ENCODE assay signal across 20 cellular contexts in genomic region chr12:92032965-92033364, GRCh38.
DNase-seq lines count a peak whose midpoint lies in the region; ATAC-seq and TF ChIP-seq lines count a peak whose summit lies in the region.
"Had no signal": no experiment of that assay in that cellular context is flagged by ENCODE, and none has a peak within 500 bp of the region (broad histone marks: within the 10 kb centered on the region; RNA-seq: fewer than 3 reads in every experiment).

No MANE protein-coding gene starts in this region.

- H3K9me3 ChIP-seq in esophagus squamous epithelium, result no peaks in the 10 kb centered on the region
- no peaks in the 10 kb centered on the region for H3K9me3 ChIP-seq in stomach
- no peaks in the 10 kb centered on the region for H3K9me3 ChIP-seq in MG63
- H3K9me3 ChIP-seq: neutrophil, right lobe of liver, thyroid gland had no signal

- H3K27me3 Mint-ChIP-seq in activated CD4-positive, alpha-beta T cell treated with anti-CD3 and anti-CD28 coated beads, Interleukin-2, amount 10 ng/mL, durations not matched to agents 7 days and 5 days, result no peaks in the 10 kb centered on the region
- H3K27me3 Mint-ChIP-seq in T-cell, result no peaks in the 10 kb centered on the region

- H3K4me1 Mint-ChIP-seq in activated CD4-positive, alpha-beta T cell treated with anti-CD3 and anti-CD28 coated beads, Interleukin-2, amount 10 ng/mL, durations not matched to agents 7 days and 5 days, result peaks cover 84% of the 10 kb centered on the region
- H3K4me1 Mint-ChIP-seq in T-cell, result peaks cover 93 to 95% (median 95%) of the 10 kb centered on the region in 3 donors

- no peak for DNase-seq in activated CD4-positive, alpha-beta T cell treated with anti-CD3 and anti-CD28 coated beads, Interleukin-2, amount 10 ng/mL, durations not matched to agents 7 days and 5 days
- DNase-seq in activated CD4-positive, alpha-beta T cell treated with anti-CD3 and anti-CD28 coated beads, Interleukin-2, amount 50 U/mL, for 4 hours, result no peak
- DNase-seq in T-cell (no peak), esophagus squamous epithelium (lab: John Stamatoyannopoulos, UW) (no peak), stomach (no peak), MG63 (no peak), NCI-H1092 (lab: John Stamatoyannopoulos, UW) (no peak), HCEC 1CT (no peak)
- DNase-seq: anterior cingulate cortex, COR-L47, GF-D8, glutamatergic neuron, H9, MV-4-11, NCI-H2107, NCI-H748 treated with DMSO at 0.1 percent for 48 hours, right lobe of liver, thyroid gland had no signal

- H3K4me3 Mint-ChIP-seq in activated CD4-positive, alpha-beta T cell treated with anti-CD3 and anti-CD28 coated beads, Interleukin-2, amount 10 ng/mL, durations not matched to agents 7 days and 5 days, result no peak overlapping the region
- H3K4me3 Mint-ChIP-seq in T-cell, result peak overlapping the region in 1 of 3 donors; percentile 71
- H3K4me3 Mint-ChIP-seq: H9 had no signal

- H3K4me1 ChIP-seq in esophagus squamous epithelium (peaks cover 10 to 84% (median 35%) of the 10 kb centered on the region in 3 donors), stomach (peaks cover 10 to 83% (median 61%) of the 10 kb centered on the region in 4 donors)

- H3K9me3 Mint-ChIP-seq in activated CD4-positive, alpha-beta T cell treated with anti-CD3 and anti-CD28 coated beads, Interleukin-2, amount 10 ng/mL, durations not matched to agents 7 days and 5 days, result peaks cover 9% of the 10 kb centered on the region
- H3K9me3 Mint-ChIP-seq in T-cell, result peaks cover 0 to 10% (median 5%) of the 10 kb centered on the region in 3 donors
- H3K9me3 Mint-ChIP-seq: H9 had no signal

- TF ChIP-seq EP300 in stomach (IDR thresholded peaks at IDR 0.05), result no peak

- no peak for ATAC-seq in T-cell (replicated peaks in 1 of 4)
- ATAC-seq: right lobe of liver had no signal

- TF ChIP-seq POLR2A in esophagus squamous epithelium (IDR thresholded peaks at IDR 0.05) (no peak), stomach (IDR thresholded peaks at IDR 0.05) (no peak)

- peaks cover 26% of the 10 kb centered on the region for H3K36me3 Mint-ChIP-seq in activated CD4-positive, alpha-beta T cell treated with anti-CD3 and anti-CD28 coated beads, Interleukin-2, amount 10 ng/mL, durations not matched to agents 7 days and 5 days (ENCODE audit: low read depth)
- peaks cover 5% of the 10 kb centered on the region for H3K36me3 Mint-ChIP-seq in T-cell

- peak overlapping the region; percentile 14 to 77 (median 71) for H3K27ac ChIP-seq in esophagus squamous epithelium
- H3K27ac ChIP-seq in stomach, result peak overlapping the region; percentile 18 to 86 (median 77)
- H3K27ac ChIP-seq: epithelial cell of prostate, neutrophil, right lobe of liver, thyroid gland had no signal

- H3K36me3 ChIP-seq in esophagus squamous epithelium, result no peaks in the 10 kb centered on the region
- no peaks in the 10 kb centered on the region for H3K36me3 ChIP-seq in stomach
- H3K36me3 ChIP-seq in MG63, result no peaks in the 10 kb centered on the region
- H3K36me3 ChIP-seq: neutrophil, right lobe of liver, thyroid gland had no signal

- whole genome bisulfite sequencing in esophagus squamous epithelium, 2 donors, result 63 to 73% methylated on average over 2 to 3 of the region's 3 CpGs
- WGBS in stomach, 5 donors, result 29 to 66% (median 56%) methylated on average over 3 of the region's 3 CpGs

- no peaks in the 10 kb centered on the region for H3K27me3 ChIP-seq in esophagus squamous epithelium
- H3K27me3 ChIP-seq in stomach, result no peaks in the 10 kb centered on the region
- no peaks in the 10 kb centered on the region for H3K27me3 ChIP-seq in MG63
- H3K27me3 ChIP-seq: neutrophil, right lobe of liver, thyroid gland had no signal

- CTCF ChIA-PET in activated CD4-positive, alpha-beta T cell treated with anti-CD3 and anti-CD28 coated beads, Interleukin-2, amount 10 ng/mL, durations not matched to agents 7 days and 5 days (lab: Charles Lee), result interaction anchor here (4.7 kb wide), 1 partner anchor 9 kb away, joined by 25 read pairs; no protein-coding TSS in a partner anchor
- CTCF ChIA-PET in T-cell (lab: Charles Lee), result interaction anchor here in 1 of 2 donors (0.5 kb wide), 1 partner anchor 22 kb away, joined by 3 read pairs; no protein-coding TSS in a partner anchor

- H3K4me3 ChIP-seq in esophagus squamous epithelium (no peak overlapping the region), stomach (no peak overlapping the region), MG63 (no peak overlapping the region)
- H3K4me3 ChIP-seq: right lobe of liver, thyroid gland had no signal

- intact Hi-C loops in esophagus squamous epithelium (cut with DNase I), result no loop called here
- intact Hi-C loops in stomach (cut with DNase I; ENCODE audit: low total_unique reads), result no loop called here

- POLR2A ChIA-PET in activated CD4-positive, alpha-beta T cell treated with anti-CD3 and anti-CD28 coated beads, Interleukin-2, amount 10 ng/mL, durations not matched to agents 7 days and 5 days (lab: Charles Lee), result no interaction called here
- POLR2A ChIA-PET in T-cell (lab: Charles Lee), result interaction anchor here in 1 of 2 donors (4.3 kb wide), 1 partner anchor 112 kb away, joined by 53 read pairs; the partner anchor contains the start of gene BTG1

- peak overlapping the region; percentile 54 for H3K27ac Mint-ChIP-seq in activated CD4-positive, alpha-beta T cell treated with anti-CD3 and anti-CD28 coated beads, Interleukin-2, amount 10 ng/mL, durations not matched to agents 7 days and 5 days
- peak overlapping the region; percentile 91 to 97 for H3K27ac Mint-ChIP-seq in T-cell
- H3K27ac Mint-ChIP-seq: H9 had no signal

- TF ChIP-seq CTCF in esophagus squamous epithelium (IDR thresholded peaks at IDR 0.05) (no peak), stomach (IDR thresholded peaks at IDR 0.05) (no peak)
